ENCODE assay signal across 8 cellular contexts in genomic region chr14:24398943-24399801, GRCh38. TPM values are rescaled to one million over a fixed set of nuclear protein-coding genes. Genes with fewer than 3 reads are reported as not detected.
DNase-seq lines count a peak whose midpoint lies in the region; ATAC-seq and TF ChIP-seq lines count a peak whose summit lies in the region.

Gene NYNRIN (plus strand): TSS chr14:24399003. CDS start chr14:24399247, 244 bp downstream.

- peaks cover 40% of the 10 kb centered on the region for H3K27me3 Mint-ChIP-seq in activated CD4-positive, alpha-beta memory T cell treated with anti-CD3 and anti-CD28 coated beads, Interleukin-2, amount 10 ng/mL, durations not matched to agents 7 days and 5 days

- H3K27me3 ChIP-seq in endocrine pancreas (ENCODE audit: control insufficient read depth, insufficient read depth, low read length): no peaks in the 10 kb centered on the region
- H3K27me3 ChIP-seq in mesendoderm (ENCODE audit: insufficient read depth, low read length, poor library complexity): no peaks in the 10 kb centered on the region
- H3K27me3 ChIP-seq in subcutaneous abdominal adipose tissue (ENCODE audit: control insufficient read depth in 5 of 5, insufficient read depth in 4 of 5, low read length in 5 of 5): no peaks in the 10 kb centered on the region

- H3K9ac ChIP-seq in endocrine pancreas (ENCODE audit: control insufficient read depth, insufficient read depth, low read length) (peak within 1 kb of the TSS; percentile 72), mesendoderm (ENCODE audit: low read length) (peak within 1 kb of the TSS; percentile 70), subcutaneous abdominal adipose tissue (ENCODE audit: low read length in 5 of 5) (peak within 1 kb of the TSS in 3 of 5 donors; percentile 73 to 79 (median 74))

- no peak for TF ChIP-seq CTCF in AG04449 (IDR thresholded peaks at IDR 0.05; ENCODE audit: insufficient read depth, low read length, missing control alignments)

- no peak within 1 kb of the TSS for H4K5ac ChIP-seq in mesendoderm (ENCODE audit: low read length)

- H2BK120ac ChIP-seq in mesendoderm (ENCODE audit: low read depth, low read length): peak within 1 kb of the TSS; percentile 55

- H3K4me3 ChIP-seq in AG04449 (ENCODE audit: low read depth, low read length): peak within 1 kb of the TSS; percentile 69
- no peak within 1 kb of the TSS for H3K4me3 ChIP-seq in endocrine pancreas (ENCODE audit: control insufficient read depth, insufficient read depth, low read length)
- H3K4me3 ChIP-seq in mesendoderm (ENCODE audit: low read length): peak within 1 kb of the TSS; percentile 65
- H3K4me3 ChIP-seq in subcutaneous abdominal adipose tissue (ENCODE audit: low read depth in 1 of 5, low read length in 5 of 5): peak within 1 kb of the TSS; percentile 61 to 80 (median 74)

- WGBS in mesendoderm (ENCODE audit: extremely low coverage, insufficient coverage, low lambda C conversion rate): no CpG with 5 or more reads among the region's 54 CpGs

- no peak within 1 kb of the TSS for H3K23ac ChIP-seq in mesendoderm (ENCODE audit: low read length)

- H3K27ac ChIP-seq in mesendoderm (ENCODE audit: low read depth, low read length) (no peak within 1 kb of the TSS), subcutaneous abdominal adipose tissue (ENCODE audit: low read depth, low read length) (peak within 1 kb of the TSS; percentile 58)

- ATAC-seq in HG03432 (IDR thresholded peaks at IDR 0.05; ENCODE audit: unreplicated experiment) (peak; percentile 50), HG03378 (IDR thresholded peaks at IDR 0.05; ENCODE audit: unreplicated experiment) (no peak), HG03354 (IDR thresholded peaks at IDR 0.05; ENCODE audit: poor library complexity, severe bottlenecking, unreplicated experiment) (no peak)

- peaks cover 7% of the 10 kb centered on the region for H3K4me1 Mint-ChIP-seq in activated CD4-positive, alpha-beta memory T cell treated with anti-CD3 and anti-CD28 coated beads, Interleukin-2, amount 10 ng/mL, durations not matched to agents 7 days and 5 days

- H3K4me1 ChIP-seq in endocrine pancreas (ENCODE audit: control insufficient read depth, insufficient read depth, low read length) (peaks cover 5% of the 10 kb centered on the region), mesendoderm (ENCODE audit: control insufficient read depth, low read depth, low read length) (peaks cover 2% of the 10 kb centered on the region), subcutaneous abdominal adipose tissue (ENCODE audit: control insufficient read depth in 5 of 5, insufficient read depth in 5 of 5, low read length in 5 of 5) (peaks cover 1 to 59% (median 35%) of the 10 kb centered on the region in 5 donors)

- H3K9me3 ChIP-seq in endocrine pancreas (ENCODE audit: control insufficient read depth, low read length) (no peaks in the 10 kb centered on the region), subcutaneous abdominal adipose tissue (ENCODE audit: control insufficient read depth in 5 of 5, low read length in 5 of 5) (no peaks in the 10 kb centered on the region)

- H3K79me1 ChIP-seq in mesendoderm (ENCODE audit: low read length): no peaks in the 10 kb centered on the region

- H3K79me2 ChIP-seq in mesendoderm (ENCODE audit: control insufficient read depth, insufficient read depth, low read length): no peaks in the 10 kb centered on the region

- peak within 1 kb of the TSS; percentile 89 for H3K4me2 ChIP-seq in mesendoderm (ENCODE audit: low read length)

- H2BK15ac ChIP-seq in mesendoderm (replicated peaks; ENCODE audit: low read depth): no peak within 1 kb of the TSS

- CTCF ChIA-PET in AG04449 (lab: Yijun Ruan, JAX): interaction anchor here (0.7 to 28.4 kb wide), 13 partner anchors 9 to 90 kb away, joined by 3 to 557 read pairs (median 4); partner anchors contain the start of genes CBLN3 and KHNYN
- CTCF ChIA-PET in activated CD4-positive, alpha-beta memory T cell treated with anti-CD3 and anti-CD28 coated beads, Interleukin-2, amount 10 ng/mL, durations not matched to agents 7 days and 5 days (lab: Charles Lee): interaction anchor here (1.0 kb wide), 2 partner anchors 33 to 65 kb away, joined by 3 read pairs; no protein-coding TSS in a partner anchor

- no peak within 1 kb of the TSS for H3K27ac Mint-ChIP-seq in activated CD4-positive, alpha-beta memory T cell treated with anti-CD3 and anti-CD28 coated beads, Interleukin-2, amount 10 ng/mL, durations not matched to agents 7 days and 5 days

- H3K36me3 Mint-ChIP-seq in activated CD4-positive, alpha-beta memory T cell treated with anti-CD3 and anti-CD28 coated beads, Interleukin-2, amount 10 ng/mL, durations not matched to agents 7 days and 5 days (ENCODE audit: low read depth): no peaks in the 10 kb centered on the region

- POLR2A ChIA-PET in AG04449 (lab: Yijun Ruan, JAX): interaction anchor here (1.0 kb wide), 1 partner anchor 161 kb away, joined by 3 read pairs; no protein-coding TSS in a partner anchor
- POLR2A ChIA-PET in activated CD4-positive, alpha-beta memory T cell treated with anti-CD3 and anti-CD28 coated beads, Interleukin-2, amount 10 ng/mL, durations not matched to agents 7 days and 5 days (lab: Charles Lee): no interaction called here

- H3K4me3 Mint-ChIP-seq in activated CD4-positive, alpha-beta memory T cell treated with anti-CD3 and anti-CD28 coated beads, Interleukin-2, amount 10 ng/mL, durations not matched to agents 7 days and 5 days: peak within 1 kb of the TSS; percentile 16

- no peak for DNase-seq in AG04449 (ENCODE audit: low read depth, low spot score)
- peak; percentile 38 for DNase-seq in activated CD4-positive, alpha-beta memory T cell treated with anti-CD3 and anti-CD28 coated beads, Interleukin-2, amount 10 ng/mL, durations not matched to agents 7 days and 5 days
- DNase-seq in mesendoderm: peak; percentile 76

- peak within 1 kb of the TSS; percentile 65 for H3K4ac ChIP-seq in mesendoderm (ENCODE audit: low read depth, low read length)

- peak within 1 kb of the TSS; percentile 86 for H3K56ac ChIP-seq in mesendoderm (ENCODE audit: low read length)

- H3K36me3 ChIP-seq in endocrine pancreas (ENCODE audit: control insufficient read depth, insufficient read depth, low read length): no peaks in the 10 kb centered on the region
- no peaks in the 10 kb centered on the region for H3K36me3 ChIP-seq in mesendoderm (ENCODE audit: control insufficient read depth, insufficient read depth, low read length)
- H3K36me3 ChIP-seq in subcutaneous abdominal adipose tissue (ENCODE audit: control insufficient read depth in 5 of 5, insufficient read depth in 5 of 5, low read length in 5 of 5): no peaks in the 10 kb centered on the region

- peak within 1 kb of the TSS; percentile 44 for H4K8ac ChIP-seq in mesendoderm (ENCODE audit: low read depth, low read length)

- peak within 1 kb of the TSS; percentile 83 for H3K18ac ChIP-seq in mesendoderm (ENCODE audit: low read length)

- H3K9me3 Mint-ChIP-seq in activated CD4-positive, alpha-beta memory T cell treated with anti-CD3 and anti-CD28 coated beads, Interleukin-2, amount 10 ng/mL, durations not matched to agents 7 days and 5 days: no peaks in the 10 kb centered on the region

- peak within 1 kb of the TSS; percentile 95 for H2AK5ac ChIP-seq in mesendoderm (ENCODE audit: low read length)

- H2BK5ac ChIP-seq in mesendoderm (ENCODE audit: low read length): no peak within 1 kb of the TSS

RNA-seq across cellular contexts. Expression of gene NYNRIN, which starts in this region (rescaled TPM):
- under 1 TPM; 0.18 TPM for total RNA-seq in activated CD4-positive, alpha-beta memory T cell treated with anti-CD3 and anti-CD28 coated beads, Interleukin-2, amount 10 ng/mL, durations not matched to agents 7 days and 5 days
- 4.0 TPM for polyA plus RNA-seq in mesendoderm (2013, experiment 1 of 2)
- polyA plus RNA-seq in mesendoderm (2013, experiment 2 of 2): 3.9 TPM

Comparison
In these comparisons a context has a peak if more than half of its experiments do, and no peak if none do; other contexts are left out.
1. Peak in DNase-seq in activated CD4-positive, alpha-beta memory T cell treated with anti-CD3 and anti-CD28 coated beads, Interleukin-2, amount 10 ng/mL, durations not matched to agents 7 days and 5 days; RNA of the gene not detected or under 1 TPM.